Comparison of ENCODE assay signal across 9 cellular contexts in genomic region chr4:139951051-139951450, GRCh38.
A peak's percentile ranks its signal among the peaks of the same experiment; 100 is the strongest.
DNase-seq lines count a peak whose midpoint lies in the region; ATAC-seq and TF ChIP-seq lines count a peak whose summit lies in the region.
"Had no signal": no experiment of that assay in that cellular context is flagged by ENCODE, and none has a peak within 500 bp of the region (broad histone marks: within the 10 kb centered on the region; RNA-seq: fewer than 3 reads in every experiment).

No MANE protein-coding gene starts in this region.

- DNase-seq in astrocyte of the spinal cord (ENCODE audit: low read depth, low spot score) (peak; percentile 69), skeletal muscle cell (ENCODE audit: low read depth) (peak; percentile 41), AML-193 (lab: John Stamatoyannopoulos, UW) (no peak), NAMALWA (ENCODE audit: low spot score) (no peak), cerebellar cortex (ENCODE audit: low spot score) (no peak)
- DNase-seq: SHP77 had no signal

- H3K36me3 ChIP-seq in KMS-11 (ENCODE audit: insufficient read depth): no peaks in the 10 kb centered on the region
- H3K36me3 ChIP-seq: cardiac muscle cell had no signal

- peak overlapping the region; percentile 83 for H3K4me2 ChIP-seq in KMS-11

- no peak overlapping the region for H3K4me3 ChIP-seq in KMS-11 (IDR thresholded peaks at IDR 0.05; ENCODE audit: insufficient read depth, low read depth, low read length)
- no peak overlapping the region for H3K4me3 ChIP-seq in astrocyte of the spinal cord (ENCODE audit: low read depth, low read length)
- H3K4me3 ChIP-seq in skeletal muscle cell (ENCODE audit: low read depth, low read length): no peak overlapping the region
- H3K4me3 ChIP-seq: cardiac muscle cell had no signal

- H2AFZ ChIP-seq in KMS-11 (ENCODE audit: low read depth): peak overlapping the region; percentile 63

- no peaks in the 10 kb centered on the region for H3K79me2 ChIP-seq in KMS-11 (ENCODE audit: insufficient read depth, low read depth)

- H3K27me3 ChIP-seq in KMS-11 (ENCODE audit: insufficient read depth, low read depth): no peaks in the 10 kb centered on the region
- H3K27me3 ChIP-seq: cardiac muscle cell had no signal

- peak; percentile 26 for ATAC-seq in GM21528 (IDR thresholded peaks at IDR 0.05; ENCODE audit: low FRiP score, unreplicated experiment)

- H3K9ac ChIP-seq in KMS-11: peak overlapping the region; percentile 85

- in situ Hi-C loops in astrocyte of the spinal cord (cut with HindIII; ENCODE audit: low sequenced_read_pairs): no loop called here

- peaks cover 64% of the 10 kb centered on the region for H3K4me1 ChIP-seq in KMS-11 (ENCODE audit: low read depth, poor library complexity, severe bottlenecking)

- H3K27ac ChIP-seq in KMS-11: peak overlapping the region; percentile 98
- H3K27ac ChIP-seq: cardiac muscle cell had no signal

- no peaks in the 10 kb centered on the region for H4K20me1 ChIP-seq in KMS-11 (ENCODE audit: insufficient read depth)

- TF ChIP-seq CTCF in KMS-11 (conservative IDR thresholded peaks at IDR 0.05; ENCODE audit: low read depth, low read length) (no peak), astrocyte of the spinal cord (IDR thresholded peaks at IDR 0.05; ENCODE audit: low read depth, low read length) (no peak)

Comparison
In these comparisons a context has a peak if more than half of its experiments do, and no peak if none do; other contexts are left out.
1. DNase-seq: peak in astrocyte of the spinal cord (single experiment) and skeletal muscle cell (single experiment); none in AML-193 (0 of 2), NAMALWA (single experiment) and cerebellar cortex (single experiment).